In genomic region chr18:49963217-49963616, GRCh38 we compare ENCODE assay signal across 20 cellular contexts.
DNase-seq lines count a peak whose midpoint lies in the region; ATAC-seq and TF ChIP-seq lines count a peak whose summit lies in the region.
"Had no signal": no experiment of that assay in that cellular context is flagged by ENCODE, and none has a peak within 500 bp of the region (broad histone marks: within the 10 kb centered on the region; RNA-seq: fewer than 3 reads in every experiment).

No MANE protein-coding gene starts in this region.

- no peaks in the 10 kb centered on the region for H3K9me3 ChIP-seq in HEK293 (ENCODE audit: control insufficient read depth, insufficient read depth, low read depth, low read length)
- H3K9me3 ChIP-seq in endodermal cell (ENCODE audit: control insufficient read depth, low read length), result no peaks in the 10 kb centered on the region
- H3K9me3 ChIP-seq in psoas muscle, result no peaks in the 10 kb centered on the region
- H3K9me3 ChIP-seq: BLaER1 treated with 17β-estradiol and CSF1 and Interleukin-3, amounts not matched to agents 10 nM and 100 nM; Caco-2 had no signal

- intact Hi-C loops in psoas muscle (cut with DNase I), result no loop called here

- no peak overlapping the region for H3K4me3 Mint-ChIP-seq in endodermal cell
- H3K4me3 Mint-ChIP-seq: B cell; CD4-positive, alpha-beta T cell; CD8-positive, alpha-beta T cell had no signal

- H3K27ac Mint-ChIP-seq in endodermal cell, result peak overlapping the region; percentile 67
- H3K27ac Mint-ChIP-seq: B cell; CD4-positive, alpha-beta T cell; CD8-positive, alpha-beta T cell had no signal

- no peak overlapping the region for H3K27ac ChIP-seq in HEK293 (ENCODE audit: extremely low read depth, low read depth, low read length)
- H3K27ac ChIP-seq in endodermal cell (ENCODE audit: low read depth, low read length), result no peak overlapping the region
- H3K27ac ChIP-seq in psoas muscle, result no peak overlapping the region
- H3K27ac ChIP-seq: BLaER1 treated with 17β-estradiol and CSF1 and Interleukin-3, amounts not matched to agents 10 nM and 100 nM; C4-2B had no signal

- H3K36me3 Mint-ChIP-seq in endodermal cell (ENCODE audit: low read depth), result no peaks in the 10 kb centered on the region
- H3K36me3 Mint-ChIP-seq: CD8-positive, alpha-beta T cell had no signal

- H3K9ac ChIP-seq in endodermal cell (ENCODE audit: extremely low read depth, low read length, poor library complexity, severe bottlenecking), result no peak overlapping the region
- H3K9ac ChIP-seq: BLaER1 treated with 17β-estradiol and CSF1 and Interleukin-3, amounts not matched to agents 10 nM and 100 nM had no signal

- H3K4me1 ChIP-seq in HEK293 (ENCODE audit: control insufficient read depth, insufficient read depth, low read length) (no peaks in the 10 kb centered on the region), endodermal cell (ENCODE audit: control insufficient read depth, insufficient read depth, low read length) (peaks cover 33% of the 10 kb centered on the region), psoas muscle (no peaks in the 10 kb centered on the region)

- no peaks in the 10 kb centered on the region for H3K36me3 ChIP-seq in HEK293 (ENCODE audit: control insufficient read depth in 2 of 2, insufficient read depth in 1 of 2, low read length in 2 of 2)
- H3K36me3 ChIP-seq in endodermal cell (ENCODE audit: control insufficient read depth, insufficient read depth, low read length), result no peaks in the 10 kb centered on the region
- no peaks in the 10 kb centered on the region for H3K36me3 ChIP-seq in psoas muscle (ENCODE audit: insufficient read depth in 1 of 2, low read depth in 1 of 2)
- H3K36me3 ChIP-seq: BLaER1 treated with 17β-estradiol and CSF1 and Interleukin-3, amounts not matched to agents 10 nM and 100 nM had no signal

- 87 to 99% methylated on average over 4 of the region's 4 CpGs for WGBS in endodermal cell (ENCODE audit: insufficient coverage in 1 of 2, insufficient read length in 1 of 2), 2 experiments
- WGBS in psoas muscle, 3 donors, result 96 to 98% (median 96%) methylated on average over 4 of the region's 4 CpGs

- H3K27me3 ChIP-seq in endodermal cell (ENCODE audit: control insufficient read depth, insufficient read depth, low read length, poor library complexity, severe bottlenecking), result no peaks in the 10 kb centered on the region
- no peaks in the 10 kb centered on the region for H3K27me3 ChIP-seq in psoas muscle (ENCODE audit: insufficient read depth in 3 of 3, low read length in 2 of 3)
- H3K27me3 ChIP-seq: BLaER1 treated with 17β-estradiol and CSF1 and Interleukin-3, amounts not matched to agents 10 nM and 100 nM had no signal

- no peaks in the 10 kb centered on the region for H3K9me3 Mint-ChIP-seq in endodermal cell
- H3K9me3 Mint-ChIP-seq: CD4-positive, alpha-beta T cell; CD8-positive, alpha-beta T cell had no signal

- DNase-seq in endodermal cell (no peak), DMS153 treated with DMSO at 0.1 percent for 48 hours (lab: John Stamatoyannopoulos, UW; ENCODE audit: unreplicated experiment) (no peak), psoas muscle (no peak)
- DNase-seq: 8988T; AML-193; Caco-2; Calu3; CD4-positive, alpha-beta T cell; CD8-positive, alpha-beta T cell; DMS53; DMS79; DND-41; EL; GDM1 had no signal

- CTCF ChIA-PET in HEK293 (lab: Yijun Ruan, JAX), result no interaction called here

- POLR2A ChIA-PET in HEK293 (lab: Yijun Ruan, JAX), result no interaction called here

- H3K27me3 Mint-ChIP-seq in endodermal cell (ENCODE audit: insufficient read depth), result no peaks in the 10 kb centered on the region

- H3K4me1 Mint-ChIP-seq in endodermal cell, result peaks cover 61% of the 10 kb centered on the region
- H3K4me1 Mint-ChIP-seq: B cell had no signal

- TF ChIP-seq CTCF in HEK293 (tag by site-specific recombination; IDR thresholded peaks at IDR 0.05) (no peak), endodermal cell (conservative IDR thresholded peaks at IDR 0.05) (no peak), psoas muscle (IDR thresholded peaks at IDR 0.05) (no peak)

- H3K4me3 ChIP-seq in HEK293 (ENCODE audit: low read depth, low read length), result no peak overlapping the region
- peak overlapping the region; percentile 50 for H3K4me3 ChIP-seq in endodermal cell (ENCODE audit: low read length)
- H3K4me3 ChIP-seq in psoas muscle, result no peak overlapping the region
- H3K4me3 ChIP-seq: BLaER1 treated with 17β-estradiol and CSF1 and Interleukin-3, amounts not matched to agents 10 nM and 100 nM; GM12878 had no signal

- ATAC-seq in psoas muscle (no peak), GM21423 (IDR thresholded peaks at IDR 0.05; ENCODE audit: unreplicated experiment) (no peak)
- ATAC-seq: CD8-positive, alpha-beta T cell; GM12878 had no signal

TF ChIP-seq in HEK293, 187 proteins besides CTCF, POLR2A, EP300 and RAD21 (continues in another document):
- TF ChIP-seq ZNF140 (tag by site-specific recombination; IDR thresholded peaks at IDR 0.05), result 0 out of 2 replicates have a peak, but pooled peaks have one; percentile 38
- TF ChIP-seq, protein P1, sequence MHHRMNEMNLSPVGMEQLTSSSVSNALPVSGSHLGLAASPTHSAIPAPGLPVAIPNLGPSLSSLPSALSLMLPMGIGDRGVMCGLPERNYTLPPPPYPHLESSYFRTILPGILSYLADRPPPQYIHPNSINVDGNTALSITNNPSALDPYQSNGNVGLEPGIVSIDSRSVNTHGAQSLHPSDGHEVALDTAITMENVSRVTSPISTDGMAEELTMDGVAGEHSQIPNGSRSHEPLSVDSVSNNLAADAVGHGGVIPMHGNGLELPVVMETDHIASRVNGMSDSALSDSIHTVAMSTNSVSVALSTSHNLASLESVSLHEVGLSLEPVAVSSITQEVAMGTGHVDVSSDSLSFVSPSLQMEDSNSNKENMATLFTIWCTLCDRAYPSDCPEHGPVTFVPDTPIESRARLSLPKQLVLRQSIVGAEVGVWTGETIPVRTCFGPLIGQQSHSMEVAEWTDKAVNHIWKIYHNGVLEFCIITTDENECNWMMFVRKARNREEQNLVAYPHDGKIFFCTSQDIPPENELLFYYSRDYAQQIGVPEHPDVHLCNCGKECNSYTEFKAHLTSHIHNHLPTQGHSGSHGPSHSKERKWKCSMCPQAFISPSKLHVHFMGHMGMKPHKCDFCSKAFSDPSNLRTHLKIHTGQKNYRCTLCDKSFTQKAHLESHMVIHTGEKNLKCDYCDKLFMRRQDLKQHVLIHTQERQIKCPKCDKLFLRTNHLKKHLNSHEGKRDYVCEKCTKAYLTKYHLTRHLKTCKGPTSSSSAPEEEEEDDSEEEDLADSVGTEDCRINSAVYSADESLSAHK (tag by site-specific recombination; IDR thresholded peaks at IDR 0.05), result no peak
- TF ChIP-seq ZNF555 (tag by site-specific recombination; conservative IDR thresholded peaks at IDR 0.05), result peak; percentile 48
- TF ChIP-seq ZNF394 (tag by site-specific recombination; IDR thresholded peaks at IDR 0.05; ENCODE audit: borderline replicate concordance), result peak; percentile 82
- TF ChIP-seq GFI1B (tag by site-specific recombination; IDR thresholded peaks at IDR 0.05), result no peak
- TF ChIP-seq ZBTB11 (tag by site-specific recombination; conservative IDR thresholded peaks at IDR 0.05; ENCODE audit: low read depth), result peak; percentile 54; the same call in 1 of the 2 replicates
- TF ChIP-seq ZFP37 (tag by site-specific recombination; IDR thresholded peaks at IDR 0.05), result no peak
- TF ChIP-seq ZBTB8A (tag by site-specific recombination; IDR thresholded peaks at IDR 0.05), result peak; percentile 38; the same call in 1 of the 2 replicates
- peak; percentile 45 for TF ChIP-seq ZNF623 (tag by site-specific recombination; IDR thresholded peaks at IDR 0.05)
- TF ChIP-seq ZNF426 (tag by site-specific recombination; IDR thresholded peaks at IDR 0.05), result peak; percentile 60
